30 cellular contexts compared by ENCODE assay signal in genomic region chr18:54848121-54848520, GRCh38.
"Had no signal": no experiment of that assay in that cellular context is flagged by ENCODE, and none has a peak within 500 bp of the region (broad histone marks: within the 10 kb centered on the region; RNA-seq: fewer than 3 reads in every experiment).

No MANE protein-coding gene starts in this region.

- H3K27ac Mint-ChIP-seq: activated CD4-positive, alpha-beta memory T cell treated with anti-CD3 and anti-CD28 coated beads for 36 hours; activated CD4-positive, alpha-beta T cell treated with anti-CD3 and anti-CD28 coated beads for 36 hours; activated CD4-positive, alpha-beta T cell treated with anti-CD3 and anti-CD28 coated beads, Interleukin-2, amount 10 ng/mL, durations not matched to agents 24 days and 14 days; activated CD8-positive, alpha-beta memory T cell treated with anti-CD3 and anti-CD28 coated beads, Interleukin-2, amount 10 ng/mL, durations not matched to agents 7 days and 5 days; activated CD8-positive, alpha-beta T cell treated with anti-CD3 and anti-CD28 coated beads, Interleukin-2, amount 10 ng/mL, durations not matched to agents 7 days and 5 days; activated naive CD4-positive, alpha-beta T cell treated with anti-CD3 and anti-CD28 coated beads, Interleukin-2, amount 10 ng/mL, durations not matched to agents 7 days and 5 days; activated naive CD8-positive, alpha-beta T cell; activated T-cell treated with anti-CD3 and anti-CD28 coated beads, Interleukin-2, amount 50 U/mL, for 24 hours; activated T-cell treated with anti-CD3 and anti-CD28 coated beads, Interleukin-2, amount 50 U/mL, for 72 hours; dendritic cell treated with granulocyte-macrophage colony-stimulating factor and Interleukin-4, amounts not matched to agents 40 ng/mL and 50 ng/mL, for 4 days; endodermal cell; T-helper 17 cell had no signal

- H3K27me3 ChIP-seq: brain microvascular endothelial cell, dorsolateral prefrontal cortex had no signal

- H3K4me3 Mint-ChIP-seq: activated CD4-positive, alpha-beta memory T cell treated with anti-CD3 and anti-CD28 coated beads for 36 hours; activated CD4-positive, alpha-beta T cell treated with anti-CD3 and anti-CD28 coated beads for 36 hours; activated CD4-positive, alpha-beta T cell treated with anti-CD3 and anti-CD28 coated beads, Interleukin-2, amount 10 ng/mL, durations not matched to agents 24 days and 14 days; activated CD8-positive, alpha-beta memory T cell treated with anti-CD3 and anti-CD28 coated beads, Interleukin-2, amount 10 ng/mL, durations not matched to agents 7 days and 5 days; activated CD8-positive, alpha-beta T cell treated with anti-CD3 and anti-CD28 coated beads, Interleukin-2, amount 10 ng/mL, durations not matched to agents 7 days and 5 days; activated naive CD4-positive, alpha-beta T cell treated with anti-CD3 and anti-CD28 coated beads, Interleukin-2, amount 10 ng/mL, durations not matched to agents 7 days and 5 days; activated naive CD8-positive, alpha-beta T cell; activated T-cell treated with anti-CD3 and anti-CD28 coated beads, Interleukin-2, amount 50 U/mL, for 24 hours; activated T-cell treated with anti-CD3 and anti-CD28 coated beads, Interleukin-2, amount 50 U/mL, for 72 hours; central memory CD8-positive, alpha-beta T cell; dendritic cell treated with granulocyte-macrophage colony-stimulating factor and Interleukin-4, amounts not matched to agents 40 ng/mL and 50 ng/mL, for 4 days; endodermal cell; T-helper 17 cell had no signal

- H3K9me3 Mint-ChIP-seq: activated CD4-positive, alpha-beta memory T cell treated with anti-CD3 and anti-CD28 coated beads for 36 hours; activated CD4-positive, alpha-beta T cell treated with anti-CD3 and anti-CD28 coated beads, Interleukin-2, amount 10 ng/mL, durations not matched to agents 24 days and 14 days; activated naive CD4-positive, alpha-beta T cell treated with anti-CD3 and anti-CD28 coated beads, Interleukin-2, amount 10 ng/mL, durations not matched to agents 7 days and 5 days; activated T-cell treated with anti-CD3 and anti-CD28 coated beads, Interleukin-2, amount 50 U/mL, for 24 hours; activated T-cell treated with anti-CD3 and anti-CD28 coated beads, Interleukin-2, amount 50 U/mL, for 72 hours; central memory CD8-positive, alpha-beta T cell; dendritic cell treated with granulocyte-macrophage colony-stimulating factor and Interleukin-4, amounts not matched to agents 40 ng/mL and 50 ng/mL, for 4 days; endodermal cell had no signal

- DNase-seq: activated CD4-positive, alpha-beta memory T cell treated with anti-CD3 and anti-CD28 coated beads for 36 hours; activated CD4-positive, alpha-beta T cell treated with anti-CD3 and anti-CD28 coated beads for 36 hours; activated CD4-positive, alpha-beta T cell treated with anti-CD3 and anti-CD28 coated beads, Interleukin-2, amount 10 ng/mL, durations not matched to agents 24 days and 14 days; activated CD4-positive, CD25-positive, alpha-beta regulatory T cell; activated CD4-positive, CD25-positive, alpha-beta regulatory T cell treated with anti-CD3 and anti-CD28 coated beads, Interleukin-2, amount 50 U/mL, for 72 hours; activated CD8-positive, alpha-beta memory T cell treated with anti-CD3 and anti-CD28 coated beads, Interleukin-2, amount 10 ng/mL, durations not matched to agents 7 days and 5 days; activated CD8-positive, alpha-beta memory T cell treated with anti-CD3 and anti-CD28 coated beads, Interleukin-2, amount 50 U/mL, for 4 hours; activated CD8-positive, alpha-beta T cell treated with anti-CD3 and anti-CD28 coated beads, Interleukin-2, amount 10 ng/mL, durations not matched to agents 7 days and 5 days; activated gamma-delta T cell; activated naive CD4-positive, alpha-beta T cell; activated naive CD4-positive, alpha-beta T cell treated with anti-CD3 and anti-CD28 coated beads, Interleukin-2, amount 10 ng/mL, durations not matched to agents 7 days and 5 days; activated T-cell treated with anti-CD3 and anti-CD28 coated beads, Interleukin-2, amount 50 U/mL, for 24 hours; activated T-cell treated with anti-CD3 and anti-CD28 coated beads, Interleukin-2, amount 50 U/mL, for 72 hours; amniotic stem cell; anterior cingulate cortex; brain microvascular endothelial cell; dorsolateral prefrontal cortex; effector memory CD4-positive, alpha-beta T cell; endodermal cell; foreskin fibroblast; head of caudate nucleus; T-helper 1 cell; T-helper 17 cell had no signal

- H3K4me3 ChIP-seq: coronary artery, dorsolateral prefrontal cortex had no signal

- H3K4me1 Mint-ChIP-seq: endodermal cell had no signal

- FAIRE-seq: astrocyte, bronchial epithelial cell, frontal cortex had no signal

- H3K27ac ChIP-seq: brain microvascular endothelial cell, coronary artery, dorsolateral prefrontal cortex had no signal

- H3K36me3 Mint-ChIP-seq: activated CD8-positive, alpha-beta memory T cell treated with anti-CD3 and anti-CD28 coated beads, Interleukin-2, amount 10 ng/mL, durations not matched to agents 7 days and 5 days; activated naive CD4-positive, alpha-beta T cell treated with anti-CD3 and anti-CD28 coated beads, Interleukin-2, amount 10 ng/mL, durations not matched to agents 7 days and 5 days; activated naive CD8-positive, alpha-beta T cell had no signal

- H3K36me3 ChIP-seq: brain microvascular endothelial cell had no signal

- H3K27me3 Mint-ChIP-seq: activated CD4-positive, alpha-beta memory T cell treated with anti-CD3 and anti-CD28 coated beads for 36 hours; activated CD4-positive, alpha-beta T cell treated with anti-CD3 and anti-CD28 coated beads for 36 hours; activated CD8-positive, alpha-beta memory T cell treated with anti-CD3 and anti-CD28 coated beads, Interleukin-2, amount 10 ng/mL, durations not matched to agents 7 days and 5 days; activated naive CD4-positive, alpha-beta T cell treated with anti-CD3 and anti-CD28 coated beads, Interleukin-2, amount 10 ng/mL, durations not matched to agents 7 days and 5 days; activated T-cell treated with anti-CD3 and anti-CD28 coated beads, Interleukin-2, amount 50 U/mL, for 24 hours; central memory CD8-positive, alpha-beta T cell; dendritic cell treated with granulocyte-macrophage colony-stimulating factor and Interleukin-4, amounts not matched to agents 40 ng/mL and 50 ng/mL, for 4 days; T-helper 17 cell had no signal
